In genomic region chr6:156662025-156662445, GRCh38 we compare ENCODE assay signal across 10 cellular contexts.
DNase-seq lines count a peak whose midpoint lies in the region; ATAC-seq, FAIRE-seq and TF ChIP-seq lines count a peak whose summit lies in the region.
"Had no signal": no experiment of that assay in that cellular context is flagged by ENCODE, and none has a peak within 500 bp of the region (broad histone marks: within the 10 kb centered on the region; RNA-seq: fewer than 3 reads in every experiment).

No MANE protein-coding gene starts in this region.

- ATAC-seq in HCT116 (peak; percentile 100), body of pancreas (peak; percentile 80), GM18511 (IDR thresholded peaks at IDR 0.05; ENCODE audit: unreplicated experiment) (no peak)

- peaks cover 21% of the 10 kb centered on the region for H3K27me3 Mint-ChIP-seq in mesothelial cell of epicardium (ENCODE audit: low read depth)
- H3K27me3 Mint-ChIP-seq: naive B cell had no signal

- TF ChIP-seq CTCF in BJ (IDR thresholded peaks at IDR 0.05; ENCODE audit: insufficient read depth, low read depth, low read length) (peak; percentile 73), HCT116 (IDR thresholded peaks at IDR 0.05 in 2 of 3, conservative IDR thresholded peaks at IDR 0.05 in 1 of 3; ENCODE audit: borderline replicate concordance in 1 of 3, insufficient read depth in 1 of 3, low read depth in 2 of 3, low read length in 2 of 3) (peak; percentile 78 to 97 (median 93)), body of pancreas (IDR thresholded peaks at IDR 0.05) (peak; percentile 16 to 67 (median 34)), mesothelial cell of epicardium (IDR thresholded peaks at IDR 0.05; ENCODE audit: unreplicated experiment) (peak; percentile 95), sigmoid colon (IDR thresholded peaks at IDR 0.05) (no peak)

- peak overlapping the region; percentile 91 for H2AFZ ChIP-seq in HCT116 (ENCODE audit: low read depth, low read length, poor library complexity, severe bottlenecking)

- no peaks in the 10 kb centered on the region for H3K9me2 ChIP-seq in HCT116 (ENCODE audit: insufficient read depth)

- H3K9me3 ChIP-seq in HCT116 (ENCODE audit: control insufficient read depth in 1 of 2, insufficient read depth in 1 of 2, low read depth in 1 of 2, low read length in 2 of 2) = no peaks in the 10 kb centered on the region
- no peaks in the 10 kb centered on the region for H3K9me3 ChIP-seq in body of pancreas
- H3K9me3 ChIP-seq in sigmoid colon = no peaks in the 10 kb centered on the region

- POLR2A ChIA-PET in BJ (lab: Charles Lee) (no interaction called here), HCT116 (lab: Charles Lee) (no interaction called here)

- peak overlapping the region; percentile 55 for H3K4me3 Mint-ChIP-seq in mesothelial cell of epicardium
- H3K4me3 Mint-ChIP-seq: activated naive CD8-positive, alpha-beta T cell had no signal

- H3K4me2 ChIP-seq in HCT116 (ENCODE audit: low read length) = peak overlapping the region; percentile 75

- no TSS peak for BruUV-seq in HCT116 (replicated peaks; lab: Mats Ljungman, UMichigan)

- peaks cover 6% of the 10 kb centered on the region for H3K9me3 Mint-ChIP-seq in mesothelial cell of epicardium

- no peak for TF ChIP-seq POLR2A in HCT116 (IDR thresholded peaks at IDR 0.05; ENCODE audit: borderline replicate concordance, extremely low read depth, insufficient read depth, insufficient read length)
- no peak for TF ChIP-seq POLR2A in body of pancreas (IDR thresholded peaks at IDR 0.05)
- TF ChIP-seq POLR2A in GM12892 (IDR thresholded peaks at IDR 0.05; ENCODE audit: low read depth, low read length) = no peak
- no peak for TF ChIP-seq POLR2A in sigmoid colon (IDR thresholded peaks at IDR 0.05)

- RAD21 ChIA-PET in HCT116 (lab: Charles Lee; ENCODE audit: low non-redundant PET in 1 of 2, low total read pairs in 2 of 2, uncharacterized antibody in 2 of 2, unreplicated experiment in 2 of 2) = no interaction called here

- no peaks in the 10 kb centered on the region for H3K36me3 ChIP-seq in BJ (ENCODE audit: control insufficient read depth, insufficient read depth, low read length)
- no peaks in the 10 kb centered on the region for H3K36me3 ChIP-seq in HCT116 (ENCODE audit: control insufficient read depth in 1 of 2, insufficient read depth in 2 of 2, low read length in 2 of 2)
- no peaks in the 10 kb centered on the region for H3K36me3 ChIP-seq in body of pancreas (replicated peaks in 1 of 2; ENCODE audit: insufficient read depth in 1 of 2, low read depth in 2 of 2)
- H3K36me3 ChIP-seq in sigmoid colon = no peaks in the 10 kb centered on the region

- no peak overlapping the region for H3K27ac ChIP-seq in HCT116 (ENCODE audit: low read depth, low read length)
- no peak overlapping the region for H3K27ac ChIP-seq in body of pancreas
- H3K27ac ChIP-seq in sigmoid colon = no peak overlapping the region

- TF ChIP-seq EP300 in sigmoid colon (IDR thresholded peaks at IDR 0.05) = no peak

- H3K27ac Mint-ChIP-seq in mesothelial cell of epicardium = peak overlapping the region; percentile 73
- H3K27ac Mint-ChIP-seq: activated naive CD8-positive, alpha-beta T cell; naive B cell had no signal

- no peak overlapping the region for H3K4me3 ChIP-seq in BJ (ENCODE audit: low read depth, low read length)
- peak overlapping the region; percentile 43 to 54 for H3K4me3 ChIP-seq in HCT116 (replicated peaks in 1 of 2; ENCODE audit: low read depth in 1 of 2, low read length in 2 of 2)
- no peak overlapping the region for H3K4me3 ChIP-seq in body of pancreas
- H3K4me3 ChIP-seq in sigmoid colon = no peak overlapping the region

- intact Hi-C loops in HCT116 (cut with micrococcal nuclease) = loop anchor here (1.0 to 10.0 kb wide), 2 partner anchors 98 to 1337 kb away; no protein-coding TSS in a partner anchor
- intact Hi-C loops in body of pancreas (cut with DNase I) = no loop called here
- intact Hi-C loops in sigmoid colon (cut with DNase I) = no loop called here

- H3K4me1 ChIP-seq in HCT116 (ENCODE audit: control insufficient read depth in 1 of 2, insufficient read depth in 2 of 2, low read length in 2 of 2) = peaks cover 0 to 7% of the 10 kb centered on the region in 2 experiments; a peak in 1 of 4 replicates
- H3K4me1 ChIP-seq in body of pancreas = peaks cover 7% of the 10 kb centered on the region
- peaks cover 0 to 18% (median 15%) of the 10 kb centered on the region in 4 donors for H3K4me1 ChIP-seq in sigmoid colon

- H3K4me1 Mint-ChIP-seq in mesothelial cell of epicardium = peaks cover 13% of the 10 kb centered on the region

- no peak for FAIRE-seq in GM12892 (lab: Jason Lieb, UNC)

- H3K27me3 ChIP-seq in BJ (ENCODE audit: control insufficient read depth, insufficient read depth, low read length) (no peaks in the 10 kb centered on the region), HCT116 (ENCODE audit: insufficient read depth, low read length) (no peaks in the 10 kb centered on the region), body of pancreas (no peaks in the 10 kb centered on the region), sigmoid colon (no peaks in the 10 kb centered on the region)

- peak overlapping the region; percentile 34 for H3K9ac ChIP-seq in HCT116 (ENCODE audit: low read length)

- DNase-seq in BJ (ENCODE audit: low read depth) = peak; percentile 71
- DNase-seq in HCT116 (ENCODE audit: low read depth, low spot score) = peak; percentile 73
- peak; percentile 34 to 64 (median 48) for DNase-seq in body of pancreas
- peak; percentile 65 to 90 for DNase-seq in mesothelial cell of epicardium (ENCODE audit: low spot score in 2 of 2, unreplicated experiment in 2 of 2)
- DNase-seq in GM12892 (ENCODE audit: insufficient read length) = no peak
- no peak for DNase-seq in DMS114 treated with DMSO at 0.1 percent for 48 hours (lab: John Stamatoyannopoulos, UW; ENCODE audit: unreplicated experiment)
- no peak for DNase-seq in sigmoid colon
- DNase-seq: naive B cell had no signal

- peak; percentile 83 for TF ChIP-seq RAD21 in HCT116 (IDR thresholded peaks at IDR 0.05; ENCODE audit: low read depth)

- no peaks in the 10 kb centered on the region for H4K20me1 ChIP-seq in HCT116 (ENCODE audit: insufficient read depth)

- no peaks in the 10 kb centered on the region for H3K36me3 Mint-ChIP-seq in mesothelial cell of epicardium
- H3K36me3 Mint-ChIP-seq: activated naive CD8-positive, alpha-beta T cell had no signal

- no peaks in the 10 kb centered on the region for H3K79me2 ChIP-seq in HCT116 (ENCODE audit: insufficient read depth, low read length)

- WGBS in body of pancreas, 2 donors = 67 to 73% methylated on average over 17 of the region's 17 CpGs
- 51 to 71% methylated on average over 17 of the region's 17 CpGs for WGBS in sigmoid colon, 2 donors

- CTCF ChIA-PET in BJ (lab: Yijun Ruan, JAX) = interaction anchor here (0.6 kb wide), 1 partner anchor 24 kb away, joined by 3 read pairs; no protein-coding TSS in a partner anchor
- CTCF ChIA-PET in HCT116 (lab: Charles Lee) = no interaction called here

TF ChIP-seq in HCT116, 20 proteins besides CTCF, POLR2A, EP300 and RAD21:
- no peak for TF ChIP-seq REST (IDR thresholded peaks at IDR 0.05; ENCODE audit: low read depth)
- TF ChIP-seq TCF7L2 (IDR thresholded peaks at IDR 0.05; ENCODE audit: borderline replicate concordance, extremely low read depth, insufficient read depth, insufficient read length) = no peak
- no peak for TF ChIP-seq SIN3A (IDR thresholded peaks at IDR 0.05; ENCODE audit: low read depth)
- TF ChIP-seq SRF (IDR thresholded peaks at IDR 0.05; ENCODE audit: low read depth) = no peak
- peak; percentile 58 for TF ChIP-seq YY1 (IDR thresholded peaks at IDR 0.05; ENCODE audit: extremely low read depth, insufficient replicate concordance, low read depth, low read length)
- peak; percentile 30; the same call in 1 of the 2 replicates for TF ChIP-seq MAX (IDR thresholded peaks at IDR 0.05)
- no peak for TF ChIP-seq ZNF274 (IDR thresholded peaks at IDR 0.05; ENCODE audit: low read depth, low read length)
- TF ChIP-seq POLR2AphosphoS5 (IDR thresholded peaks at IDR 0.05; ENCODE audit: low read depth, low read length) = peak; percentile 59
- TF ChIP-seq ELF1 (IDR thresholded peaks at IDR 0.05; ENCODE audit: borderline replicate concordance, low read depth) = peak; percentile 34; the same call in 1 of the 2 replicates
- no peak for TF ChIP-seq CEBPB (IDR thresholded peaks at IDR 0.05; ENCODE audit: low read depth)
- TF ChIP-seq EZH2 (IDR thresholded peaks at IDR 0.05) = no peak
- TF ChIP-seq EGR1 (IDR thresholded peaks at IDR 0.05; ENCODE audit: low read depth) = no peak
- peak; percentile 86; the same call in 1 of the 2 replicates for TF ChIP-seq CBX3 (IDR thresholded peaks at IDR 0.05; ENCODE audit: low read depth)

Comparison
In these comparisons a context has a peak if more than half of its experiments do, and no peak if none do; other contexts are left out.
1. DNase-seq: peak in BJ (single experiment), HCT116 (single experiment), body of pancreas (4 of 4) and mesothelial cell of epicardium (2 of 2); none in GM12892 (single experiment), DMS114 treated with DMSO at 0.1 percent for 48 hours (single experiment) and sigmoid colon (single experiment).
2. H3K4me3 ChIP-seq: peak in HCT116 (2 of 2); none in BJ (single experiment), body of pancreas (0 of 2) and sigmoid colon (0 of 4).
3. CTCF ChIP-seq: peak in BJ (single experiment), HCT116 (3 of 3), body of pancreas (7 of 7) and mesothelial cell of epicardium (single experiment); none in sigmoid colon (0 of 4).